20 cellular contexts compared by ENCODE assay signal in the genomic region with DNA sequence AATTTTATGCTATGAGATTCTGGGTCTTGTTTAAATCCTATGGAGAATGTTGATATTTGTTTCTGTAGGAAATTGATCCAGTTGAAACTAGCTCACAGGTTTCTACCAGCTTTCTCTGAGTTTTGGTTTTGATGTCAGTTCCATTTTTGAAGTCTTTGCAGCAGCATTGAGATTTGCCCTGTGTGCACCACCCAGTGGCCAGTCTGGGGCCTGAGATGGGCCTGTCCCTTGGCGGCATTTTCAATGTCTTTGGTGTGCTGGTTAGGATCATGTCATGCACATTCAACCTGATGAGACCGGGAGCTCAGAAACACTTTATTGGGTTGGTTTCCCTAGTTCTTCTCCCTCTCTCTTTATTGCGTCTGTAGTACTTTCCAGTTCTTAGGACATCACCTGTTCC.
A peak's percentile ranks its signal among the peaks of the same experiment; 100 is the strongest.
DNase-seq lines count a peak whose midpoint lies in the region; ATAC-seq, FAIRE-seq and TF ChIP-seq lines count a peak whose summit lies in the region.
"Had no signal": no experiment of that assay in that cellular context is flagged by ENCODE, and none has a peak within 500 bp of the region (broad histone marks: within the 10 kb centered on the region; RNA-seq: fewer than 3 reads in every experiment).

No MANE protein-coding gene starts in this region.

- H3K4me3 ChIP-seq in GM12865 (ENCODE audit: low read depth, low read length) (no peak overlapping the region), SK-N-SH (ENCODE audit: low read depth in 2 of 2, low read length in 1 of 2) (no peak overlapping the region)
- H3K4me3 ChIP-seq: colonic mucosa, thyroid gland had no signal

- ATAC-seq in HG03442 (IDR thresholded peaks at IDR 0.05; ENCODE audit: unreplicated experiment), result peak; percentile 44
- no peak for ATAC-seq in left lobe of liver
- ATAC-seq: natural killer cell treated with Interleukin-12 subunit alpha and Interleukin-12 subunit beta and Interleukin-15 and Interleukin-18, amount 100 ng/mL, for 72 hours; T-cell had no signal

- H3K9me2 ChIP-seq in SK-N-SH, result no peaks in the 10 kb centered on the region

- CTCF ChIA-PET in SK-N-SH (lab: Yijun Ruan, JAX), result interaction anchor here (1.1 kb wide), 1 partner anchor 14 kb away, joined by 3 read pairs; no protein-coding TSS in a partner anchor

- H3F3A ChIP-seq in SK-N-SH (replicated peaks; ENCODE audit: insufficient read depth), result no peaks in the 10 kb centered on the region

- no peak for FAIRE-seq in D721Med (lab: Jason Lieb, UNC)
- FAIRE-seq: GM18507 had no signal

- no peaks in the 10 kb centered on the region for H3K27me3 ChIP-seq in SK-N-SH (ENCODE audit: insufficient read depth)
- H3K27me3 ChIP-seq: colonic mucosa, thyroid gland had no signal

- H3K36me3 ChIP-seq in SK-N-SH (replicated peaks in 1 of 2; ENCODE audit: control insufficient read depth in 1 of 2, insufficient read depth in 2 of 2, low read length in 1 of 2), result no peaks in the 10 kb centered on the region
- H3K36me3 ChIP-seq: colonic mucosa, thyroid gland had no signal

- no peak for TF ChIP-seq RAD21 in SK-N-SH (IDR thresholded peaks at IDR 0.05; ENCODE audit: low read length)

- no peak overlapping the region for H3K4me2 ChIP-seq in SK-N-SH

- TF ChIP-seq EP300 in SK-N-SH (IDR thresholded peaks at IDR 0.05; ENCODE audit: borderline replicate concordance in 1 of 2, low read depth in 1 of 2, low read length in 1 of 2), result no peak

- H4K20me1 ChIP-seq in SK-N-SH (ENCODE audit: insufficient read depth), result no peaks in the 10 kb centered on the region

- POLR2A ChIA-PET in SK-N-SH (lab: Yijun Ruan, JAX), result no interaction called here

- TF ChIP-seq CTCF in GM12865 (IDR thresholded peaks at IDR 0.05; ENCODE audit: insufficient read depth, low read depth, low read length, missing control alignments), result peak; percentile 14
- TF ChIP-seq CTCF in SK-N-SH (IDR thresholded peaks at IDR 0.05), result peak; percentile 40
- no peak for TF ChIP-seq CTCF in D721Med (IDR thresholded peaks at IDR 0.05; ENCODE audit: insufficient read depth, missing control alignments)

- H3K79me2 ChIP-seq in SK-N-SH (ENCODE audit: insufficient read depth), result no peaks in the 10 kb centered on the region

- 27% methylated on average over 3 of the region's 3 CpGs for WGBS in SK-N-SH (ENCODE audit: low lambda C conversion rate)

- H2AFZ ChIP-seq in SK-N-SH (ENCODE audit: low read depth), result no peak overlapping the region

- no peaks in the 10 kb centered on the region for H3K4me1 ChIP-seq in SK-N-SH (ENCODE audit: control insufficient read depth in 1 of 2, insufficient read depth in 2 of 2, low read depth in 1 of 2, low read length in 1 of 2)
- H3K4me1 ChIP-seq: colonic mucosa, thyroid gland had no signal

- no peaks in the 10 kb centered on the region for H3K9me3 ChIP-seq in SK-N-SH
- H3K9me3 ChIP-seq: colonic mucosa, thyroid gland had no signal

- DNase-seq in GM12865 (ENCODE audit: low read depth) (peak; percentile 23), SK-N-SH (peak; percentile 7), iPS-NIHi7 (ENCODE audit: extremely low spot score) (peak; percentile 30), D721Med (ENCODE audit: insufficient read length, low spot score) (no peak), activated gamma-delta T cell treated with Interleukin-2 at 50 U/mL for 16 hours (no peak), putamen (ENCODE audit: low spot score) (no peak), left lobe of liver (ENCODE audit: low spot score) (no peak)
- DNase-seq: activated CD4-positive, alpha-beta T cell treated with anti-CD3 and anti-CD28 coated beads, Interleukin-2, amount 50 U/mL, for 48 hours; activated gamma-delta T cell; activated T-cell treated with anti-CD3 and anti-CD28 coated beads for 4 hours; CD4-positive, alpha-beta T cell; colonic mucosa; NCI-H1436; NCI-H526 treated with DMSO at 0.1 percent for 48 hours; Right ventricle myocardium superior; T-cell; thyroid gland had no signal

- no peak overlapping the region for H3K9ac ChIP-seq in SK-N-SH

- no peak overlapping the region for H3K27ac ChIP-seq in SK-N-SH (ENCODE audit: low read depth in 2 of 2, low read length in 1 of 2)
- H3K27ac ChIP-seq: colonic mucosa, thyroid gland had no signal

TF ChIP-seq in SK-N-SH, 30 proteins besides CTCF, POLR2A, EP300 and RAD21:
- TF ChIP-seq FOXM1 (IDR thresholded peaks at IDR 0.05; ENCODE audit: low read depth), result no peak
- TF ChIP-seq CHD2 (IDR thresholded peaks at IDR 0.05; ENCODE audit: low read length, partially characterized antibody), result no peak
- TF ChIP-seq RXRA (IDR thresholded peaks at IDR 0.05; ENCODE audit: borderline replicate concordance, low read depth), result no peak
- no peak for TF ChIP-seq NRF1 (IDR thresholded peaks at IDR 0.05; ENCODE audit: low read depth, low read length)
- no peak for TF ChIP-seq NFIC (IDR thresholded peaks at IDR 0.05; ENCODE audit: borderline replicate concordance)
- no peak for TF ChIP-seq JUND (IDR thresholded peaks at IDR 0.05)
- TF ChIP-seq YY1 (IDR thresholded peaks at IDR 0.05; ENCODE audit: low read depth), result no peak
- no peak for TF ChIP-seq MXI1 (IDR thresholded peaks at IDR 0.05; ENCODE audit: low read depth, low read length)
- no peak for TF ChIP-seq ELF1 (IDR thresholded peaks at IDR 0.05)
- no peak for TF ChIP-seq GATA2 (CRISPR knock-in tag; IDR thresholded peaks at IDR 0.05)
- no peak for TF ChIP-seq USF1 (IDR thresholded peaks at IDR 0.05; ENCODE audit: borderline replicate concordance, low read depth)
- TF ChIP-seq RCOR1 (IDR thresholded peaks at IDR 0.05; ENCODE audit: low read length), result no peak
- TF ChIP-seq TAF1 (IDR thresholded peaks at IDR 0.05; ENCODE audit: borderline replicate concordance, low read depth, low read length), result no peak
- TF ChIP-seq TCF12 (IDR thresholded peaks at IDR 0.05), result no peak
- no peak for TF ChIP-seq POLR2AphosphoS5 (IDR thresholded peaks at IDR 0.05; ENCODE audit: low read depth, low read length)
- TF ChIP-seq ZBTB33 (IDR thresholded peaks at IDR 0.05; ENCODE audit: borderline replicate concordance, low read depth), result no peak

Comparison
In these comparisons a context has a peak if more than half of its experiments do, and no peak if none do; other contexts are left out.
1. DNase-seq: peak in GM12865 (single experiment), SK-N-SH (single experiment) and iPS-NIHi7 (single experiment); none in D721Med (single experiment), activated gamma-delta T cell treated with Interleukin-2 at 50 U/mL for 16 hours (single experiment), putamen (single experiment) and left lobe of liver (single experiment).